ENCODE assay signal across 21 cellular contexts in genomic region chr4:52926575-52926974, GRCh38.
"Had no signal": no experiment of that assay in that cellular context is flagged by ENCODE, and none has a peak within 500 bp of the region (broad histone marks: within the 10 kb centered on the region; RNA-seq: fewer than 3 reads in every experiment).

No MANE protein-coding gene starts in this region.

- H3K27me3 ChIP-seq: foreskin keratinocyte, ovary, right lobe of liver, stomach, testis, upper lobe of left lung had no signal

- H3K27ac ChIP-seq: foreskin keratinocyte, left ventricle myocardium inferior, ovary, right lobe of liver, stomach, testis, upper lobe of left lung had no signal

- H3K4me1 ChIP-seq: foreskin keratinocyte, left ventricle myocardium inferior, testis, upper lobe of left lung had no signal

- DNase-seq: activated CD4-positive, alpha-beta memory T cell treated with anti-CD3 and anti-CD28 coated beads, Interleukin-2, amount 10 ng/mL, durations not matched to agents 7 days and 5 days; activated CD4-positive, alpha-beta T cell treated with anti-CD3 and anti-CD28 coated beads for 4 hours; activated CD8-positive, alpha-beta memory T cell treated with anti-CD3 and anti-CD28 coated beads, Interleukin-2, amount 10 ng/mL, durations not matched to agents 7 days and 5 days; activated naive CD8-positive, alpha-beta T cell treated with anti-CD3 and anti-CD28 coated beads for 36 hours; amniotic stem cell; dermis blood vessel endothelial cell; foreskin keratinocyte; hypothalamus; immature natural killer cell; kidney glomerular epithelial cell; left ventricle myocardium inferior; mammary epithelial cell; ovary; right lobe of liver; small intestine; stimulated activated CD4-positive, alpha-beta T cell treated with anti-CD3 and anti-CD28 coated beads, Interleukin-15, amount 100 ng/mL, for 24 hours; stimulated activated CD4-positive, alpha-beta T cell treated with anti-CD3 and anti-CD28 coated beads, Interleukin-2, amount 100 ng/mL, for 48 hours; stomach; T-helper 2 cell; testis; upper lobe of left lung had no signal

- H3K4me3 ChIP-seq: left ventricle myocardium inferior, ovary, right lobe of liver, stomach, testis, upper lobe of left lung had no signal

- H3K9me3 ChIP-seq: ovary, right lobe of liver, stomach, testis, upper lobe of left lung had no signal

- FAIRE-seq: small intestine had no signal

- H3K36me3 ChIP-seq: left ventricle myocardium inferior, ovary, right lobe of liver, stomach, upper lobe of left lung had no signal
